ENCODE assay signal across 28 cellular contexts in the genomic region with DNA sequence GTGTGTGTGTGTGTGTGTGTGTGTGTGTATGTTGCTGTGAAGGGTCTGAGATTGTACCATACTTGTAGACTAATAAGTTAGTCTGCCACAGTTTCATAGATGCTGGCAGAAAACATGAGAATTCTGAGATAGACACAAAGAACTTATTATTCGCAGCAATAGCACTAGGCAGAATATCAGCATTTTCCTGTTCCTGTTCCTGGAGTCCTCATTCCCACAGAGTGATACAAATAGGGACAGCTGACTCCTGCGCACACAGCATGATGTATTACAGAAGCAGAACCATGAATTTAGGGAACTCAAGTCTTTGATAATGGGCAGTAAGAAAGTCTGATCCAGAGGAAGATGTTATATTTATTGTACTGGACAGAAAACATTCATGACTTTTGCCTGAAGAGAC.
"Had no signal": no experiment of that assay in that cellular context is flagged by ENCODE, and none has a peak within 500 bp of the region (broad histone marks: within the 10 kb centered on the region; RNA-seq: fewer than 3 reads in every experiment).

No MANE protein-coding gene starts in this region.

- H3K4me1 ChIP-seq: ascending aorta, body of pancreas, Peyer's patch, SJCRH30 had no signal

- DNase-seq: activated CD4-positive, alpha-beta memory T cell treated with anti-CD3 and anti-CD28 coated beads for 36 hours; activated CD4-positive, alpha-beta T cell treated with anti-CD3 and anti-CD28 coated beads, Interleukin-2, amount 10 ng/mL, durations not matched to agents 7 days and 5 days; activated CD4-positive, CD25-positive, alpha-beta regulatory T cell; activated CD8-positive, alpha-beta memory T cell treated with anti-CD3 and anti-CD28 coated beads for 24 hours; activated effector memory CD4-positive, alpha-beta T cell treated with anti-CD3 and anti-CD28 coated beads, Interleukin-2, amount 50 U/mL, for 16 hours; activated naive CD4-positive, alpha-beta T cell treated with Interleukin-2 at 50 U/mL for 16 hours; activated naive CD8-positive, alpha-beta T cell treated with anti-CD3 and anti-CD28 coated beads, Interleukin-2, amount 50 U/mL, for 24 hours; activated T-cell treated with anti-CD3 and anti-CD28 coated beads, Interleukin-2, amount 50 U/mL, for 4 hours; amniotic stem cell; body of pancreas; MG63; MV-4-11; NCI-H1092 treated with DMSO at 0.1 percent for 48 hours; NCI-H1436 treated with DMSO at 0.1 percent for 48 hours; NCI-H187; NCI-H2081 treated with DMSO at 0.1 percent for 48 hours; NCI-H446; Peyer's patch; Right ventricle myocardium superior; SJCRH30; T-helper 17 cell; T1000 had no signal

- H3K4me3 Mint-ChIP-seq: activated CD4-positive, alpha-beta memory T cell treated with anti-CD3 and anti-CD28 coated beads for 36 hours; activated CD4-positive, alpha-beta T cell treated with anti-CD3 and anti-CD28 coated beads, Interleukin-2, amount 10 ng/mL, durations not matched to agents 7 days and 5 days; activated naive CD8-positive, alpha-beta T cell treated with anti-CD3 and anti-CD28 coated beads, Interleukin-2, amount 50 U/mL, for 24 hours; activated T-cell treated with anti-CD3 and anti-CD28 coated beads, Interleukin-2, amount 50 U/mL, for 4 hours; T-helper 17 cell had no signal

- H3K9me3 ChIP-seq: ascending aorta, body of pancreas, MG63, Peyer's patch, SJCRH30 had no signal

- H3K4me2 ChIP-seq: KMS-11 had no signal

- H3K27ac Mint-ChIP-seq: activated CD4-positive, alpha-beta memory T cell treated with anti-CD3 and anti-CD28 coated beads for 36 hours; activated CD4-positive, alpha-beta T cell treated with anti-CD3 and anti-CD28 coated beads, Interleukin-2, amount 10 ng/mL, durations not matched to agents 7 days and 5 days; activated naive CD4-positive, alpha-beta T cell treated with anti-CD3 and anti-CD28 coated beads, Interleukin-2, amount 50 U/mL, for 72 hours; activated naive CD8-positive, alpha-beta T cell treated with anti-CD3 and anti-CD28 coated beads, Interleukin-2, amount 50 U/mL, for 24 hours; T-helper 17 cell had no signal

- ATAC-seq: activated naive CD4-positive, alpha-beta T cell treated with anti-CD3 and anti-CD28 coated beads, Interleukin-2, amount 50 U/mL, for 72 hours; activated naive CD8-positive, alpha-beta T cell treated with anti-CD3 and anti-CD28 coated beads, Interleukin-2, amount 50 U/mL, for 24 hours; activated T-cell treated with anti-CD3 and anti-CD28 coated beads, Interleukin-2, amount 50 U/mL, for 4 hours; body of pancreas; SK-N-SH treated with all-trans-retinoic acid at 6 μM for 48 hours; T-helper 17 cell had no signal

- H3K4me1 Mint-ChIP-seq: activated CD4-positive, alpha-beta T cell treated with anti-CD3 and anti-CD28 coated beads, Interleukin-2, amount 10 ng/mL, durations not matched to agents 7 days and 5 days; activated naive CD8-positive, alpha-beta T cell treated with anti-CD3 and anti-CD28 coated beads, Interleukin-2, amount 50 U/mL, for 24 hours; T-helper 17 cell had no signal

- H3K27me3 ChIP-seq: ascending aorta, body of pancreas, MG63, Peyer's patch, SJCRH30 had no signal

- H3K36me3 Mint-ChIP-seq: activated CD4-positive, alpha-beta memory T cell treated with anti-CD3 and anti-CD28 coated beads for 36 hours had no signal

- H3K36me3 ChIP-seq: ascending aorta, MG63, Peyer's patch, SJCRH30 had no signal

- H3K9ac ChIP-seq: KMS-11 had no signal

- H3K4me3 ChIP-seq: ascending aorta, body of pancreas, MG63, Peyer's patch, SJCRH30 had no signal

- H3K27ac ChIP-seq: ascending aorta, body of pancreas, KMS-11, Peyer's patch, RWPE1, SJCRH30, VCaP had no signal
